Comparison of ENCODE assay signal across 20 cellular contexts in genomic region chr2:239015769-239016675, GRCh38.
"Had no signal": no experiment of that assay in that cellular context is flagged by ENCODE, and none has a peak within 500 bp of the region (broad histone marks: within the 10 kb centered on the region; RNA-seq: fewer than 3 reads in every experiment).

No MANE protein-coding gene starts in this region.

- H3K9me3 ChIP-seq: gastrocnemius medialis, left lung, psoas muscle, thyroid gland had no signal

- ATAC-seq: gastrocnemius medialis; left lung; naive thymus-derived CD4-positive, alpha-beta T cell; psoas muscle; T-helper 17 cell had no signal

- H3K4me1 Mint-ChIP-seq: central memory CD8-positive, alpha-beta T cell; memory B cell; naive thymus-derived CD4-positive, alpha-beta T cell; T-helper 17 cell had no signal

- H3K9me3 Mint-ChIP-seq: central memory CD8-positive, alpha-beta T cell; memory B cell had no signal

- H3K4me3 ChIP-seq: coronary artery, gastrocnemius medialis, left lung, psoas muscle, thyroid gland had no signal

- H3K27ac ChIP-seq: brain microvascular endothelial cell, coronary artery, gastrocnemius medialis, left lung, psoas muscle, thyroid gland, WERI-Rb-1 had no signal

- H3K27me3 ChIP-seq: thyroid gland had no signal

- H3K36me3 ChIP-seq: brain microvascular endothelial cell, gastrocnemius medialis, left lung, thyroid gland, WERI-Rb-1 had no signal

- H3K4me1 ChIP-seq: gastrocnemius medialis, left lung, psoas muscle, thyroid gland had no signal

- H3K27ac Mint-ChIP-seq: memory B cell; naive thymus-derived CD4-positive, alpha-beta T cell; T-helper 17 cell had no signal

- FAIRE-seq: keratinocyte, urothelium cell line had no signal

- H3K4me3 Mint-ChIP-seq: central memory CD8-positive, alpha-beta T cell; memory B cell; naive thymus-derived CD4-positive, alpha-beta T cell; T-helper 17 cell had no signal

- H3K36me3 Mint-ChIP-seq: memory B cell; naive thymus-derived CD4-positive, alpha-beta T cell had no signal

- DNase-seq: activated CD4-positive, alpha-beta T cell treated with anti-CD3 and anti-CD28 coated beads for 1 hour; activated naive CD4-positive, alpha-beta T cell treated with anti-CD3 and anti-CD28 coated beads, Interleukin-2, amount 50 U/mL, for 16 hours; brain microvascular endothelial cell; gastrocnemius medialis; naive thymus-derived CD4-positive, alpha-beta T cell; occipital lobe; psoas muscle; stimulated activated CD4-positive, alpha-beta T cell treated with anti-CD3 and anti-CD28 coated beads, Interleukin-12 subunit alpha, Interleukin-12 subunit beta, amount 100 ng/mL, for 4 hours; stimulated activated CD4-positive, alpha-beta T cell treated with anti-CD3 and anti-CD28 coated beads, Interleukin-1b, Interleukin-23, amount 100 ng/mL, for 48 hours; stimulated activated CD8-positive, alpha-beta memory T cell treated with anti-CD3 and anti-CD28 coated beads, Interleukin-4, amount 100 ng/mL, for 48 hours; stimulated activated naive CD4-positive, alpha-beta T cell; T-helper 17 cell; thyroid gland; WERI-Rb-1 had no signal
